Comparison of ENCODE assay signal across 14 cellular contexts in genomic region chr20:17848649-17849048, GRCh38.
A peak's percentile ranks its signal among the peaks of the same experiment; 100 is the strongest.
DNase-seq lines count a peak whose midpoint lies in the region; ATAC-seq and TF ChIP-seq lines count a peak whose summit lies in the region.
"Had no signal": no experiment of that assay in that cellular context is flagged by ENCODE, and none has a peak within 500 bp of the region (broad histone marks: within the 10 kb centered on the region; RNA-seq: fewer than 3 reads in every experiment).

No MANE protein-coding gene starts in this region.

- peaks cover 28% of the 10 kb centered on the region for H3K4me1 ChIP-seq in RWPE2 (ENCODE audit: insufficient read depth, poor library complexity, severe bottlenecking)
- H3K4me1 ChIP-seq in osteoblast (ENCODE audit: insufficient read depth, low read length) = peaks cover 28% of the 10 kb centered on the region
- H3K4me1 ChIP-seq: A549 had no signal

- H3K27ac ChIP-seq in RWPE2 (ENCODE audit: poor library complexity, severe bottlenecking) (peak overlapping the region; percentile 69), osteoblast (ENCODE audit: low read depth, low read length) (peak overlapping the region; percentile 94)
- H3K27ac ChIP-seq: HL-60, testis had no signal

- H3K4me2 ChIP-seq in osteoblast (ENCODE audit: insufficient read depth, low read length) = no peak overlapping the region
- H3K4me2 ChIP-seq: A549 had no signal

- ATAC-seq in HG02642 (IDR thresholded peaks at IDR 0.05; ENCODE audit: poor library complexity, unreplicated experiment) (peak; percentile 56), RWPE2 (ENCODE audit: low read depth) (no peak)
- ATAC-seq: A549, Panc1 had no signal

- H3K27ac Mint-ChIP-seq in nephron progenitor cell = no peak overlapping the region
- H3K27ac Mint-ChIP-seq: mesothelial cell of epicardium had no signal

- H3K79me2 ChIP-seq in osteoblast (ENCODE audit: insufficient read depth, low read length) = no peaks in the 10 kb centered on the region

- H3K27me3 Mint-ChIP-seq in nephron progenitor cell (ENCODE audit: low read depth, poor library complexity) = peaks cover 3% of the 10 kb centered on the region

- no peak for TF ChIP-seq CTCF in RWPE2 (IDR thresholded peaks at IDR 0.05; ENCODE audit: poor library complexity, severe bottlenecking)
- no peak for TF ChIP-seq CTCF in osteoblast (IDR thresholded peaks at IDR 0.05; ENCODE audit: extremely low read depth, low read depth, low read length)
- TF ChIP-seq CTCF in nephron progenitor cell (IDR thresholded peaks at IDR 0.05) = no peak

- no peak overlapping the region for H2AFZ ChIP-seq in osteoblast (ENCODE audit: low read length)

- H3K4me3 ChIP-seq in RWPE2 (ENCODE audit: severe bottlenecking) (no peak overlapping the region), osteoblast (ENCODE audit: insufficient read depth, low read length) (no peak overlapping the region)
- H3K4me3 ChIP-seq: A549, testis had no signal

- peaks cover 16% of the 10 kb centered on the region for H3K4me1 Mint-ChIP-seq in nephron progenitor cell

- peak; percentile 29 for DNase-seq in NCI-H748 (lab: John Stamatoyannopoulos, UW; ENCODE audit: unreplicated experiment)
- DNase-seq in NCI-H748 treated with DMSO at 0.1 percent for 48 hours (lab: John Stamatoyannopoulos, UW) = no peak
- no peak for DNase-seq in RWPE2 (ENCODE audit: low spot score)
- no peak for DNase-seq in osteoblast (ENCODE audit: insufficient read length, low spot score, missing footprints)
- DNase-seq in KG1 (lab: John Stamatoyannopoulos, UW) = no peak
- no peak for DNase-seq in HK-2 (ENCODE audit: unreplicated experiment)
- DNase-seq in nephron progenitor cell = no peak
- DNase-seq: hypothalamus, testis had no signal

- H3K9me3 Mint-ChIP-seq in nephron progenitor cell = peaks cover 4% of the 10 kb centered on the region

- no peak overlapping the region for H3K4me3 Mint-ChIP-seq in nephron progenitor cell
- H3K4me3 Mint-ChIP-seq: mesothelial cell of epicardium had no signal

- no peaks in the 10 kb centered on the region for H4K20me1 ChIP-seq in osteoblast (ENCODE audit: insufficient read depth, low read length)

- H3K36me3 ChIP-seq in RWPE2 (ENCODE audit: low read depth) (no peaks in the 10 kb centered on the region), osteoblast (ENCODE audit: insufficient read depth, low read length) (no peaks in the 10 kb centered on the region)

- H3K27me3 ChIP-seq in RWPE2 (ENCODE audit: insufficient read depth, poor library complexity, severe bottlenecking) (no peaks in the 10 kb centered on the region), osteoblast (ENCODE audit: insufficient read depth, low read length) (no peaks in the 10 kb centered on the region)
- H3K27me3 ChIP-seq: testis had no signal

- H3K36me3 Mint-ChIP-seq in nephron progenitor cell (ENCODE audit: low read depth) = no peaks in the 10 kb centered on the region

- H3K9me3 ChIP-seq in RWPE2 (ENCODE audit: severe bottlenecking) (no peaks in the 10 kb centered on the region), osteoblast (ENCODE audit: low read depth, low read length) (no peaks in the 10 kb centered on the region)
- H3K9me3 ChIP-seq: A549, testis had no signal
